6 cellular contexts compared by ENCODE assay signal in the genomic region with DNA sequence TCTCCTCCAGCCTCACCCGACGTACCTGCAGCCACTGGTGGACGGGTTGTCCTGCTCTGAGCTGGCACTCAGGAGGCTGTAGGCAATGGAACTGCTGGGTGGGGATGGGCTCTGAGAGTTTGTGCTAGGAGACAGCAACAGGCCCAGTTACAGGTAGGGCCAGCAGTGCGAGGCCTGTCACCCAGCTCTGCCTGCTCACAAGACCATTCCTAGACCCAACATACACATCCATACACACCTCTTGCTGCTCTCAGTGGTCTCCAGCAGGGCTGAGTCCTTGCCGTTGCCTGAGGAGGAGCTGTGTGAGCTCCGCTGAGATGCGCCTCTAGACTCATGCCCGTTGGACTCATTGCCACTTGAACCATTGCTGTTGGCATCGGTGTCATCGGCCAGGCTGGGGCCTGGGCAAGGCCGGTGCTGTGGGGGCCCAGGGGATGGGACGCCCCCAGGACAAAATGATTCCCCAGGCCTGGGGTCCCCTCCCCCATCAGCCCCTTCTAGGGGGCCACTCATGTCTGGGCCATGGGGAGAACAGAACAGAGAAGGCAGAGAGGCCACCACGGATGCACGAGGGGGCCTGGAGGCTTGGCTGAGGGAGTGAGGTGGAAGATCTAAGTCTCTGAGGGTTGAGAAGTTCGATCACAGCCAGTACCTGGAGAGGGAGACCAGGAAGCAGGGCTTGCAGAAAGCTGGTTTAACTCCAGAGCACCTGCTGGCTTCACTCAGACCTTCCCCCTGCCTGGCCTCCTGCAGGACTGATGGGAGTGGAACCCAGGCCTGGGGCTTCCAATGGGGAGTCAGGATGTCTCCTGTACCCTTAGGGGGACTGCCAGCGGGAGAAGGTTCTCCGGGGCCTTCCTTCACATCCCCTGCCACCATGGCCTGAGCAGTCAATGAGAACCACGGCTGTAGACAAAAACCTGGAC.
DNase-seq lines count a peak whose midpoint lies in the region; TF ChIP-seq lines count a peak whose summit lies in the region.

No MANE protein-coding gene starts in this region.

- intact Hi-C loops in tibial artery (cut with DNase I; ENCODE audit: low total_unique reads) = loop anchor here (10.0 kb wide), 1 partner anchor 306 kb away; no protein-coding TSS in a partner anchor

- H3K36me3 Mint-ChIP-seq in activated naive CD4-positive, alpha-beta T cell treated with anti-CD3 and anti-CD28 coated beads, Interleukin-2, amount 50 U/mL, for 24 hours = peaks cover 16% of the 10 kb centered on the region

- peaks cover 66 to 72% (median 71%) of the 10 kb centered on the region in 3 donors for H3K36me3 ChIP-seq in tibial artery

- peak overlapping the region; percentile 99 to 100 for H3K27ac ChIP-seq in tibial artery

- H3K4me3 ChIP-seq in fibroblast of mammary gland (ENCODE audit: control insufficient read depth, low read depth, low read length) (peak overlapping the region; percentile 97), tibial artery (peak overlapping the region; percentile 86 to 91)

- TF ChIP-seq CTCF in fibroblast of mammary gland (conservative IDR thresholded peaks at IDR 0.05; ENCODE audit: control insufficient read depth, insufficient read depth, low read depth, low read length) (no peak), tibial artery (IDR thresholded peaks at IDR 0.05) (no peak)

- DNase-seq in activated naive CD4-positive, alpha-beta T cell (lab: John Stamatoyannopoulos, UW) = no peak
- DNase-seq in fibroblast of mammary gland (ENCODE audit: low read depth) (no peak), tibial artery (peak in 1 of 2 donors; percentile 75), SHP77 (lab: John Stamatoyannopoulos, UW) (no peak)
- no peak for DNase-seq in stimulated activated naive CD4-positive, alpha-beta T cell treated with Interleukin-2 at 50 U/mL for 16 hours (lab: John Stamatoyannopoulos, UW)

- peaks cover 32% of the 10 kb centered on the region for H3K4me1 Mint-ChIP-seq in activated naive CD4-positive, alpha-beta T cell treated with anti-CD3 and anti-CD28 coated beads, Interleukin-2, amount 50 U/mL, for 24 hours

- H3K9me3 ChIP-seq in tibial artery = no peaks in the 10 kb centered on the region

- H3K27me3 ChIP-seq in tibial artery = no peaks in the 10 kb centered on the region

- H3K4me3 Mint-ChIP-seq in activated naive CD4-positive, alpha-beta T cell treated with anti-CD3 and anti-CD28 coated beads, Interleukin-2, amount 50 U/mL, for 24 hours = peak overlapping the region; percentile 88

- H3K4me1 ChIP-seq in tibial artery = peaks cover 0 to 60% (median 43%) of the 10 kb centered on the region in 4 donors

- no peaks in the 10 kb centered on the region for H3K9me3 Mint-ChIP-seq in activated naive CD4-positive, alpha-beta T cell treated with anti-CD3 and anti-CD28 coated beads, Interleukin-2, amount 50 U/mL, for 24 hours

- H3K27ac Mint-ChIP-seq in activated naive CD4-positive, alpha-beta T cell treated with anti-CD3 and anti-CD28 coated beads, Interleukin-2, amount 50 U/mL, for 24 hours = peak overlapping the region; percentile 84

- no peaks in the 10 kb centered on the region for H3K27me3 Mint-ChIP-seq in activated naive CD4-positive, alpha-beta T cell treated with anti-CD3 and anti-CD28 coated beads, Interleukin-2, amount 50 U/mL, for 24 hours
